Comparison of ENCODE assay signal across 15 cellular contexts in genomic region chr2:122063716-122064115, GRCh38.
"Had no signal": no experiment of that assay in that cellular context is flagged by ENCODE, and none has a peak within 500 bp of the region (broad histone marks: within the 10 kb centered on the region; RNA-seq: fewer than 3 reads in every experiment).

No MANE protein-coding gene starts in this region.

- H3K36me3 Mint-ChIP-seq: activated naive CD8-positive, alpha-beta T cell treated with anti-CD3 and anti-CD28 coated beads, Interleukin-2, amount 10 ng/mL, durations not matched to agents 7 days and 5 days had no signal

- H3K9me3 Mint-ChIP-seq: activated naive CD8-positive, alpha-beta T cell treated with anti-CD3 and anti-CD28 coated beads, Interleukin-2, amount 10 ng/mL, durations not matched to agents 7 days and 5 days; dendritic cell treated with granulocyte-macrophage colony-stimulating factor and Interleukin-4, amounts not matched to agents 40 ng/mL and 50 ng/mL, for 4 days; neural crest cell; stimulated activated naive CD8-positive, alpha-beta T cell treated with anti-CD3 and anti-CD28 coated beads, Interleukin-15, amount 100 ng/mL, for 72 hours; T-helper 2 cell treated with Interferon-gamma antibody and Interleukin-4, amounts not matched to agents 5 μg/mL and 100 μg/mL, for 36 hours had no signal

- DNase-seq: activated CD4-positive, alpha-beta T cell treated with anti-CD3 and anti-CD28 coated beads, Interleukin-2, amount 50 U/mL, for 1 hour; activated CD8-positive, alpha-beta memory T cell treated with anti-CD3 and anti-CD28 coated beads for 24 hours; activated naive CD4-positive, alpha-beta T cell; activated naive CD8-positive, alpha-beta T cell treated with anti-CD3 and anti-CD28 coated beads, Interleukin-2, amount 10 ng/mL, durations not matched to agents 7 days and 5 days; anterior cingulate cortex; effector memory CD4-positive, alpha-beta T cell; ovary; spleen; stimulated activated naive CD8-positive, alpha-beta T cell treated with anti-CD3 and anti-CD28 coated beads, Interleukin-15, amount 100 ng/mL, for 72 hours; upper lobe of right lung had no signal

- H3K4me1 Mint-ChIP-seq: activated naive CD8-positive, alpha-beta T cell treated with anti-CD3 and anti-CD28 coated beads, Interleukin-2, amount 10 ng/mL, durations not matched to agents 7 days and 5 days; stimulated activated naive CD8-positive, alpha-beta T cell treated with anti-CD3 and anti-CD28 coated beads, Interleukin-15, amount 100 ng/mL, for 72 hours had no signal

- H3K4me3 Mint-ChIP-seq: activated naive CD8-positive, alpha-beta T cell treated with anti-CD3 and anti-CD28 coated beads, Interleukin-2, amount 10 ng/mL, durations not matched to agents 7 days and 5 days; dendritic cell treated with granulocyte-macrophage colony-stimulating factor and Interleukin-4, amounts not matched to agents 40 ng/mL and 50 ng/mL, for 4 days; neural crest cell; stimulated activated naive CD8-positive, alpha-beta T cell treated with anti-CD3 and anti-CD28 coated beads, Interleukin-15, amount 100 ng/mL, for 72 hours; T-helper 2 cell treated with Interferon-gamma antibody and Interleukin-4, amounts not matched to agents 5 μg/mL and 100 μg/mL, for 36 hours had no signal

- H3K27me3 Mint-ChIP-seq: activated naive CD8-positive, alpha-beta T cell treated with anti-CD3 and anti-CD28 coated beads, Interleukin-2, amount 10 ng/mL, durations not matched to agents 7 days and 5 days; dendritic cell treated with granulocyte-macrophage colony-stimulating factor and Interleukin-4, amounts not matched to agents 40 ng/mL and 50 ng/mL, for 4 days; stimulated activated naive CD8-positive, alpha-beta T cell treated with anti-CD3 and anti-CD28 coated beads, Interleukin-15, amount 100 ng/mL, for 72 hours had no signal

- H3K27ac Mint-ChIP-seq: activated naive CD8-positive, alpha-beta T cell treated with anti-CD3 and anti-CD28 coated beads, Interleukin-2, amount 10 ng/mL, durations not matched to agents 7 days and 5 days; dendritic cell treated with granulocyte-macrophage colony-stimulating factor and Interleukin-4, amounts not matched to agents 40 ng/mL and 50 ng/mL, for 4 days; stimulated activated naive CD8-positive, alpha-beta T cell treated with anti-CD3 and anti-CD28 coated beads, Interleukin-15, amount 100 ng/mL, for 72 hours; T-helper 2 cell treated with Interferon-gamma antibody and Interleukin-4, amounts not matched to agents 5 μg/mL and 100 μg/mL, for 36 hours had no signal

- ATAC-seq: activated CD4-positive, CD25-positive, alpha-beta regulatory T cell treated with anti-CD3 and anti-CD28 coated beads, Interleukin-2, amount 50 U/mL, for 24 hours; sciatic nerve; stimulated activated naive CD8-positive, alpha-beta T cell treated with anti-CD3 and anti-CD28 coated beads, Interleukin-15, amount 100 ng/mL, for 72 hours; upper lobe of right lung had no signal
